ENCODE assay signal across 24 cellular contexts in the genomic region with DNA sequence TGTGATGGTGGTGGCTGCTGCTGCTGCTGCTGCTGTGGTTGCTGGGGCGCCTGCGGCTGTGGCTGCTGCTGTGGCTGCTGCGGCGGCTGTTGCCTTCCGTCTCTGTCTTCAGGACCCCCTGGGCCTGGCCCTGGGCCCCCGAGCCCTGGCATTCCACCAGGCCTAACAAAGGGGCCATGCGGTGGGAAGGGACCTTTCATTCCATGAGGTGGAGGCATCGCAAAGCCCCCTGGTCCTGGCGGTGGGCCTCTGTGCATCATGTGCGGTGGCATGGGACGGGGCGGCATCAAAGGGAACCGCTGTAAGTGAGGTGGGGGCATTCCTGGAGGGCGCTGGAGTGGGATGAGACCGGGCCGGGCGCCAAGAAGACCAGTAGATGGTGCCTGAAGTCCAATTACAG. TPM values are rescaled to one million over a fixed set of nuclear protein-coding genes. Genes with fewer than 3 reads are reported as not detected.
A peak's percentile ranks its signal among the peaks of the same experiment; 100 is the strongest.
DNase-seq lines count a peak whose midpoint lies in the region; ATAC-seq and TF ChIP-seq lines count a peak whose summit lies in the region.
"Had no signal": no experiment of that assay in that cellular context is flagged by ENCODE, and none has a peak within 500 bp of the region (broad histone marks: within the 10 kb centered on the region; RNA-seq: fewer than 3 reads in every experiment).

No MANE protein-coding gene starts in this region.

- no peaks in the 10 kb centered on the region for H3K27me3 Mint-ChIP-seq in activated naive CD4-positive, alpha-beta T cell treated with anti-CD3 and anti-CD28 coated beads for 36 hours (ENCODE audit: low read depth)
- H3K27me3 Mint-ChIP-seq in effector memory CD8-positive, alpha-beta T cell: no peaks in the 10 kb centered on the region
- H3K27me3 Mint-ChIP-seq in neural progenitor cell (ENCODE audit: insufficient read depth, low read depth): no peaks in the 10 kb centered on the region
- H3K27me3 Mint-ChIP-seq: IgD-negative memory B cell, progenitor cell of endocrine pancreas, T-cell had no signal

- no peak overlapping the region for H3K9ac ChIP-seq in neural progenitor cell

- H3K27ac Mint-ChIP-seq in activated naive CD4-positive, alpha-beta T cell treated with anti-CD3 and anti-CD28 coated beads for 36 hours: peak overlapping the region; percentile 10
- H3K27ac Mint-ChIP-seq in effector memory CD8-positive, alpha-beta T cell: peak overlapping the region; percentile 45 to 67
- no peak overlapping the region for H3K27ac Mint-ChIP-seq in neural progenitor cell

- peak; percentile 32 for ATAC-seq in effector memory CD8-positive, alpha-beta T cell (replicated peaks)
- ATAC-seq: activated CD8-positive, alpha-beta T cell treated with anti-CD3 and anti-CD28 coated beads, Interleukin-2, amount 10 ng/mL, durations not matched to agents 7 days and 5 days; lower lobe of right lung had no signal

- H3K36me3 ChIP-seq in neural progenitor cell: peaks cover 5% of the 10 kb centered on the region
- H3K36me3 ChIP-seq: uterus had no signal

- H3K4me1 ChIP-seq in neural progenitor cell: no peaks in the 10 kb centered on the region
- H3K4me1 ChIP-seq: lower lobe of right lung had no signal

- CTCF ChIA-PET in activated naive CD4-positive, alpha-beta T cell treated with anti-CD3 and anti-CD28 coated beads for 36 hours (lab: Charles Lee): no interaction called here

- peak overlapping the region; percentile 40 for H3K4me3 ChIP-seq in Jurkat, Clone E6-1 (ENCODE audit: low read length)
- H3K4me3 ChIP-seq in neural progenitor cell: no peak overlapping the region
- H3K4me3 ChIP-seq: lower lobe of right lung, sigmoid colon, thoracic aorta, uterus had no signal

- intact Hi-C loops in activated naive CD4-positive, alpha-beta T cell treated with anti-CD3 and anti-CD28 coated beads for 36 hours (cut with micrococcal nuclease): no loop called here

- H2AFZ ChIP-seq in neural progenitor cell (replicated peaks): no peak overlapping the region

- peaks cover 36% of the 10 kb centered on the region for H3K4me1 Mint-ChIP-seq in activated naive CD4-positive, alpha-beta T cell treated with anti-CD3 and anti-CD28 coated beads for 36 hours (ENCODE audit: low read depth)
- H3K4me1 Mint-ChIP-seq in effector memory CD8-positive, alpha-beta T cell (ENCODE audit: low read depth in 2 of 2): peaks cover 6 to 21% of the 10 kb centered on the region in 2 donors
- no peaks in the 10 kb centered on the region for H3K4me1 Mint-ChIP-seq in neural progenitor cell

- no peak for DNase-seq in activated naive CD4-positive, alpha-beta T cell treated with anti-CD3 and anti-CD28 coated beads for 36 hours
- DNase-seq in activated naive CD4-positive, alpha-beta T cell treated with anti-CD3 and anti-CD28 coated beads, Interleukin-2, amount 50 U/mL, for 16 hours: no peak
- DNase-seq in Jurkat, Clone E6-1 (ENCODE audit: low read depth, low spot score): peak; percentile 72
- DNase-seq in effector memory CD8-positive, alpha-beta T cell: no peak
- peak; percentile 29 for DNase-seq in neural progenitor cell (ENCODE audit: low spot score)
- DNase-seq in effector CD8-positive, alpha-beta T cell (lab: John Stamatoyannopoulos, UW): no peak
- no peak for DNase-seq in DMS114 treated with DMSO at 0.1 percent for 48 hours (lab: John Stamatoyannopoulos, UW; ENCODE audit: unreplicated experiment)
- no peak for DNase-seq in hippocampal formation (lab: John Stamatoyannopoulos, UW)
- DNase-seq: 8988T; activated CD8-positive, alpha-beta T cell treated with anti-CD3 and anti-CD28 coated beads, Interleukin-2, amount 10 ng/mL, durations not matched to agents 7 days and 5 days; DMS 273 treated with DMSO at 0.1 percent for 48 hours; GOT3; lower lobe of right lung; NCI-H1092 treated with DMSO at 0.1 percent for 48 hours; NCI-H2227 treated with DMSO at 0.1 percent for 48 hours; sigmoid colon; stimulated activated CD4-positive, alpha-beta T cell treated with anti-CD3 and anti-CD28 coated beads, Interleukin-4, amount 100 ng/mL, for 4 hours; stimulated activated naive CD4-positive, alpha-beta T cell; T-cell; uterus had no signal

- peak overlapping the region; percentile 8 for H3K27ac ChIP-seq in neural progenitor cell
- H3K27ac ChIP-seq: epithelial cell of prostate, lower lobe of right lung, sigmoid colon, thoracic aorta, uterus had no signal

- no peak overlapping the region for H3K4me3 Mint-ChIP-seq in activated naive CD4-positive, alpha-beta T cell treated with anti-CD3 and anti-CD28 coated beads for 36 hours
- no peak overlapping the region for H3K4me3 Mint-ChIP-seq in effector memory CD8-positive, alpha-beta T cell
- H3K4me3 Mint-ChIP-seq in neural progenitor cell: no peak overlapping the region
- H3K4me3 Mint-ChIP-seq: activated CD8-positive, alpha-beta T cell treated with anti-CD3 and anti-CD28 coated beads, Interleukin-2, amount 10 ng/mL, durations not matched to agents 7 days and 5 days; IgD-negative memory B cell; T-cell had no signal

- no peak overlapping the region for H3K4me2 ChIP-seq in neural progenitor cell

- peaks cover 78% of the 10 kb centered on the region for H3F3A ChIP-seq in neural progenitor cell (ENCODE audit: low read depth)

- peaks cover 24% of the 10 kb centered on the region for H3K36me3 Mint-ChIP-seq in activated naive CD4-positive, alpha-beta T cell treated with anti-CD3 and anti-CD28 coated beads for 36 hours (ENCODE audit: low read depth)
- peaks cover 43% of the 10 kb centered on the region for H3K36me3 Mint-ChIP-seq in effector memory CD8-positive, alpha-beta T cell (ENCODE audit: insufficient read depth)
- H3K36me3 Mint-ChIP-seq in neural progenitor cell: peaks cover 15% of the 10 kb centered on the region

- H3K79me2 ChIP-seq in neural progenitor cell (ENCODE audit: low read depth): no peaks in the 10 kb centered on the region

- no peaks in the 10 kb centered on the region for H3K9me3 Mint-ChIP-seq in activated naive CD4-positive, alpha-beta T cell treated with anti-CD3 and anti-CD28 coated beads for 36 hours
- no peaks in the 10 kb centered on the region for H3K9me3 Mint-ChIP-seq in effector memory CD8-positive, alpha-beta T cell
- no peaks in the 10 kb centered on the region for H3K9me3 Mint-ChIP-seq in neural progenitor cell
- H3K9me3 Mint-ChIP-seq: IgD-negative memory B cell, T-cell had no signal

- peaks cover 8% of the 10 kb centered on the region for H4K20me1 ChIP-seq in neural progenitor cell (ENCODE audit: low read depth)

- no peaks in the 10 kb centered on the region for H3K9me3 ChIP-seq in neural progenitor cell (ENCODE audit: low read depth)
- H3K9me3 ChIP-seq: lower lobe of right lung, sigmoid colon, thoracic aorta, uterus had no signal

- no peak for TF ChIP-seq CTCF in neural progenitor cell (IDR thresholded peaks at IDR 0.05)

- no peaks in the 10 kb centered on the region for H3K27me3 ChIP-seq in neural progenitor cell
- H3K27me3 ChIP-seq: sigmoid colon, uterus had no signal

RNA-seq across cellular contexts. Expression of gene SOD1, which starts 12.4 kb away (rescaled TPM):
- 100 to 1,000 TPM; 281 to 297 TPM for total RNA-seq in activated naive CD4-positive, alpha-beta T cell treated with anti-CD3 and anti-CD28 coated beads for 36 hours
- polyA plus RNA-seq in Jurkat, Clone E6-1 (2012; ENCODE audit: insufficient read depth, insufficient read length): 663 TPM
- total RNA-seq in neural progenitor cell (ENCODE audit: low replicate concordance): 147 and 183 TPM in 2 replicates

RNA-seq across cellular contexts. Expression of gene SCAF4, which starts 60.0 kb away (rescaled TPM):
- total RNA-seq in activated naive CD4-positive, alpha-beta T cell treated with anti-CD3 and anti-CD28 coated beads for 36 hours: 10 to 100 TPM; 39.6 to 40.5 TPM
- 40.1 TPM for polyA plus RNA-seq in Jurkat, Clone E6-1 (2012; ENCODE audit: insufficient read depth, insufficient read length)
- total RNA-seq in neural progenitor cell (ENCODE audit: low replicate concordance): 27.0 and 31.9 TPM in 2 replicates

Comparison
In these comparisons a context has a peak if more than half of its experiments do, and no peak if none do; other contexts are left out.
1. DNase-seq: peak in Jurkat, Clone E6-1 (single experiment) and neural progenitor cell (single experiment); none in activated naive CD4-positive, alpha-beta T cell treated with anti-CD3 and anti-CD28 coated beads for 36 hours (single experiment), activated naive CD4-positive, alpha-beta T cell treated with anti-CD3 and anti-CD28 coated beads, Interleukin-2, amount 50 U/mL, for 16 hours (single experiment), effector memory CD8-positive, alpha-beta T cell (0 of 3), effector CD8-positive, alpha-beta T cell (single experiment), DMS114 treated with DMSO at 0.1 percent for 48 hours (single experiment) and hippocampal formation (0 of 2).